Comparison of ENCODE assay signal across 9 cellular contexts in the genomic region with DNA sequence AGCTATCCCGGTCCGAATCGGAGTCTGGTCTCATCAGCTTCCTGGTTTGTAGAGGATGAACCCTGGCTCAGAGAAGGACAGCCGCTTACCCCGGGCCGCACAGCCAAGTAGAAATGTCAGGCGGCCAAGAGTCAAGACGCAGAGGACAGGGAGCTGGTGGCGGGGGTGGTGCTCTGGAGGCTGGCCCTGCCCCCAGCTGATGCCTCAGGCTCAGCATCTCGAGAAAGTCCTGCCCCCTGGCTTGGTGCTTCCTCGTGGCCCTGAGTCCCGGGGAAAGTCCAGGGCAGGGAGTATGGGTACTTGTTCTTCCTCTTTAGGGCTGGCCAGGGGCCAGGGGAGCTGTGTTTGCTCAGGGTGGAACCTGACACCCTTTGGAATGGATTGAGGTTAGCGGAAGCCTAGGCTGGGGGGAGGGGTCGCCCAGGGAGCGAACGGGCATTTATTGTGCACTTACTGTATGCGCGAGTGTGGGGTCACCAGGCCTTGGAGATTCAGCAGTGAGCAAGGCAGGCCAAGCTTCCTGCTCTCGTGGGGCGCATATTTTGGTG. TPM values are rescaled to one million over a fixed set of nuclear protein-coding genes. Genes with fewer than 3 reads are reported as not detected.
DNase-seq lines count a peak whose midpoint lies in the region; ATAC-seq and TF ChIP-seq lines count a peak whose summit lies in the region.
"Had no signal": no experiment of that assay in that cellular context is flagged by ENCODE, and none has a peak within 500 bp of the region (broad histone marks: within the 10 kb centered on the region; RNA-seq: fewer than 3 reads in every experiment).

No MANE protein-coding gene starts in this region.

- DNase-seq in HT1080 (ENCODE audit: low read depth) (peak; percentile 62), globus pallidus (ENCODE audit: low spot score) (peak; percentile 38), sciatic nerve (ENCODE audit: low spot score) (peak; percentile 76), occipital lobe (lab: John Stamatoyannopoulos, UW) (no peak), cerebellar cortex (ENCODE audit: low spot score) (no peak)
- DNase-seq in NK-92 treated with Interleukin-12 subunit alpha and Interleukin-12 subunit beta, amount 100 ng/mL, for 24 hours (lab: John Stamatoyannopoulos, UW): no peak
- DNase-seq in stimulated activated naive CD4-positive, alpha-beta T cell (lab: John Stamatoyannopoulos, UW): no peak
- DNase-seq: activated B cell treated with CpG ODN at 0.5 μM for 24 hours had no signal

- intact Hi-C loops in sciatic nerve (cut with DNase I): no loop called here

- ATAC-seq in sciatic nerve: peak; percentile 72

TF ChIP-seq in PFSK-1, 5 proteins besides CTCF, POLR2A, EP300 and RAD21:
- peak; percentile 43 for TF ChIP-seq FOXP2 (optimal IDR thresholded peaks at IDR 0.05; ENCODE audit: borderline replicate concordance, extremely low read depth, extremely low read length, insufficient read depth)
- TF ChIP-seq TAF1 (IDR thresholded peaks at IDR 0.05; ENCODE audit: borderline replicate concordance, insufficient read depth, low read length): no peak

RNA-seq across cellular contexts. Expression of a gene that starts 2.2 kb away (rescaled TPM):
- total RNA-seq in HT1080 (2014; rRNA removed; shearing (Covaris generic)): 0.03 TPM in 1 of 2 replicates, not detected in the other
- 0.02 TPM in 1 of 2 replicates, not detected in the other for polyA plus RNA-seq in HT1080 (2015; cell fraction: cytosol; rRNA removed)
- 0.09 TPM in 1 of 2 replicates, not detected in the other for polyA plus RNA-seq in HT1080 (2015; cell fraction: nucleus; rRNA removed)
- 0.99 TPM for polyA plus RNA-seq in PFSK-1 (2012; ENCODE audit: insufficient read length, low read depth)
- total RNA-seq in sciatic nerve (2.1 TPM), occipital lobe (not detected)

RNA-seq across cellular contexts. Expression of a gene that starts 10.1 kb away (rescaled TPM):
- total RNA-seq in HT1080 (2014; rRNA removed; shearing (Covaris generic)): 8.9 and 15.5 TPM in 2 replicates
- polyA plus RNA-seq in HT1080 (2015; cell fraction: cytosol; rRNA removed): 11.4 and 13.3 TPM in 2 replicates
- polyA plus RNA-seq in HT1080 (2015; cell fraction: nucleus; rRNA removed): 10.0 and 11.8 TPM in 2 replicates
- polyA plus RNA-seq in PFSK-1 (2012; ENCODE audit: insufficient read length, low read depth): 49.0 TPM
- total RNA-seq in sciatic nerve: 46.9 TPM
- 19.8 TPM for total RNA-seq in occipital lobe

RNA-seq across cellular contexts. Expression of a gene that starts 51.2 kb away (rescaled TPM):
- 16.9 and 19.3 TPM in 2 replicates for total RNA-seq in HT1080 (2014; rRNA removed; shearing (Covaris generic))
- 12.1 and 15.5 TPM in 2 replicates for polyA plus RNA-seq in HT1080 (2015; cell fraction: cytosol; rRNA removed)
- polyA plus RNA-seq in HT1080 (2015; cell fraction: nucleus; rRNA removed): 33.1 and 35.3 TPM in 2 replicates
- 29.4 TPM for polyA plus RNA-seq in PFSK-1 (2012; ENCODE audit: insufficient read length, low read depth)
- total RNA-seq in sciatic nerve: 26.1 TPM
- total RNA-seq in occipital lobe: 12.3 TPM

RNA-seq across cellular contexts. Expression of a gene that starts 52.1 kb away (rescaled TPM):
- 50.0 and 107 TPM in 2 replicates for total RNA-seq in HT1080 (2014; rRNA removed; shearing (Covaris generic))
- 51.2 and 66.2 TPM in 2 replicates for polyA plus RNA-seq in HT1080 (2015; cell fraction: cytosol; rRNA removed)
- 24.3 and 25.2 TPM in 2 replicates for polyA plus RNA-seq in HT1080 (2015; cell fraction: nucleus; rRNA removed)
- 98.4 TPM for polyA plus RNA-seq in PFSK-1 (2012; ENCODE audit: insufficient read length, low read depth)
- 35.3 TPM for total RNA-seq in sciatic nerve
- total RNA-seq in occipital lobe: 16.8 TPM

Comparison
In these comparisons a context has a peak if more than half of its experiments do, and no peak if none do; other contexts are left out.
1. DNase-seq: peak in HT1080 (single experiment), globus pallidus (single experiment) and sciatic nerve (single experiment); none in NK-92 treated with Interleukin-12 subunit alpha and Interleukin-12 subunit beta, amount 100 ng/mL, for 24 hours (single experiment), occipital lobe (single experiment), stimulated activated naive CD4-positive, alpha-beta T cell (0 of 6) and cerebellar cortex (single experiment).